Comparison of ENCODE assay signal across 15 cellular contexts in the genomic region with DNA sequence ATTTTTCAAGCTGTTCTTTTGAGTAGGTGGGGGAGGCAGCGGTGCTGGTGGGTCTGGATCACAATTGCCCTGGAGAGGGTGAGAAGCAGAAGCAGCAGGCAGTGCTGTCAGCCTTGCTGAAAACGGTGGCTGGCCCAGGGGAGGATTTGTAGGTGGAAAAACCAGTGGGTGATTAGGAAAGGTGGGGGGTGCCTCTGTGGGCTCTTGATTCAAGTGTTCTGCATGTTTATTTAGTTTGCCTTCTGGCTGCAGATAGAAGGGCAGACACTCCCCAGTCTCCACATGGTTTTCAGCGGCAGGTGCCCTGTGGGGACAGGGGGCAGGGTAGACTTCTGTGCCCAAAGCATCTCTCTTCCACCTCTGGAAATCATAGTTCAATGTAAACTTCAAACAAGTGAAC.
DNase-seq lines count a peak whose midpoint lies in the region; FAIRE-seq lines count a peak whose summit lies in the region.
"Had no signal": no experiment of that assay in that cellular context is flagged by ENCODE, and none has a peak within 500 bp of the region (broad histone marks: within the 10 kb centered on the region; RNA-seq: fewer than 3 reads in every experiment).

No MANE protein-coding gene starts in this region.

- no peak for FAIRE-seq in GM19239 (lab: Jason Lieb, UNC)
- FAIRE-seq: GM18507 had no signal

- WGBS in mesenchymal stem cell: 56% methylated on average over 3 of the region's 3 CpGs

- no peak overlapping the region for H3K27ac ChIP-seq in mesenchymal stem cell (ENCODE audit: low read length, poor library complexity, severe bottlenecking)
- H3K27ac ChIP-seq: right atrium auricular region, SK-N-MC, testis had no signal

- H3K79me1 ChIP-seq in mesenchymal stem cell (replicated peaks; ENCODE audit: low read length, poor library complexity, severe bottlenecking): no peaks in the 10 kb centered on the region

- H3K4me2 ChIP-seq in mesenchymal stem cell (ENCODE audit: low read length, poor library complexity, severe bottlenecking): no peak overlapping the region

- no peak overlapping the region for H3K9ac ChIP-seq in mesenchymal stem cell (ENCODE audit: low read length)

- H2AFZ ChIP-seq in mesenchymal stem cell (ENCODE audit: low read depth, low read length): no peak overlapping the region

- H3K18ac ChIP-seq in mesenchymal stem cell (ENCODE audit: low read depth in 1 of 2, low read length in 2 of 2): no peak overlapping the region

- no peak overlapping the region for H2BK5ac ChIP-seq in mesenchymal stem cell (ENCODE audit: low read depth, low read length, poor library complexity, severe bottlenecking)

- H3K27me3 ChIP-seq in mesenchymal stem cell (ENCODE audit: control insufficient read depth in 1 of 2, insufficient read depth in 1 of 2, low read length in 2 of 2): no peaks in the 10 kb centered on the region
- H3K27me3 ChIP-seq: right atrium auricular region, testis had no signal

- DNase-seq in COR-L47 (lab: John Stamatoyannopoulos, UW) (peak; percentile 98), DMS79 treated with DMSO at 0.1 percent for 48 hours (lab: John Stamatoyannopoulos, UW) (peak; percentile 52), NCI-H2081 treated with DMSO at 0.1 percent for 48 hours (lab: John Stamatoyannopoulos, UW) (peak; percentile 63), SHP77 treated with DMSO at 0.1 percent for 48 hours (lab: John Stamatoyannopoulos, UW) (peak; percentile 22), GM19239 (ENCODE audit: insufficient read length, low spot score) (no peak), mesenchymal stem cell (no peak), C1 segment of cervical spinal cord (lab: John Stamatoyannopoulos, UW) (no peak), HuH-7 (ENCODE audit: low spot score) (no peak)
- DNase-seq: activated T-cell treated with anti-CD3 and anti-CD28 coated beads, Interleukin-2, amount 50 U/mL, for 4 hours; immature natural killer cell; T1000; testis had no signal

- H3K4me3 ChIP-seq in mesenchymal stem cell (ENCODE audit: insufficient read depth in 1 of 2, low read depth in 1 of 2, low read length in 2 of 2): no peak overlapping the region
- H3K4me3 ChIP-seq: right atrium auricular region, SK-N-MC, testis had no signal

- no peak overlapping the region for H3K14ac ChIP-seq in mesenchymal stem cell (ENCODE audit: low read length in 2 of 2)

- no peak overlapping the region for H2AK5ac ChIP-seq in mesenchymal stem cell (ENCODE audit: low read length, severe bottlenecking)

- H4K91ac ChIP-seq in mesenchymal stem cell (ENCODE audit: low read length): no peak overlapping the region

- no peaks in the 10 kb centered on the region for H3K36me3 ChIP-seq in mesenchymal stem cell (ENCODE audit: control insufficient read depth in 1 of 2, insufficient read depth in 2 of 2, low read depth in 1 of 2, low read length in 2 of 2)
- H3K36me3 ChIP-seq: right atrium auricular region had no signal

- H2BK12ac ChIP-seq in mesenchymal stem cell (ENCODE audit: low read length in 2 of 2): no peak overlapping the region

- H3K4me1 ChIP-seq in mesenchymal stem cell (ENCODE audit: control insufficient read depth, insufficient read depth, low read depth, low read length): no peaks in the 10 kb centered on the region
- H3K4me1 ChIP-seq: testis had no signal

- H2BK15ac ChIP-seq in mesenchymal stem cell (ENCODE audit: low read depth, poor library complexity, severe bottlenecking): no peak overlapping the region

- no peak overlapping the region for H4K8ac ChIP-seq in mesenchymal stem cell (ENCODE audit: low read length)

- H2BK120ac ChIP-seq in mesenchymal stem cell (ENCODE audit: low read depth, low read length): no peak overlapping the region

- H3K23ac ChIP-seq in mesenchymal stem cell (ENCODE audit: low read length in 2 of 2): no peak overlapping the region

- H3K4ac ChIP-seq in mesenchymal stem cell (ENCODE audit: low read depth in 1 of 2, low read length in 2 of 2): no peak overlapping the region

- H3K9me3 ChIP-seq in mesenchymal stem cell (ENCODE audit: control insufficient read depth, low read length): no peaks in the 10 kb centered on the region
- H3K9me3 ChIP-seq: right atrium auricular region, testis had no signal

Comparison
In these comparisons a context has a peak if more than half of its experiments do, and no peak if none do; other contexts are left out.
1. DNase-seq: peak in COR-L47 (single experiment), DMS79 treated with DMSO at 0.1 percent for 48 hours (single experiment), NCI-H2081 treated with DMSO at 0.1 percent for 48 hours (single experiment) and SHP77 treated with DMSO at 0.1 percent for 48 hours (single experiment); none in GM19239 (single experiment), mesenchymal stem cell (single experiment), C1 segment of cervical spinal cord (0 of 14) and HuH-7 (single experiment).